In the genomic region with DNA sequence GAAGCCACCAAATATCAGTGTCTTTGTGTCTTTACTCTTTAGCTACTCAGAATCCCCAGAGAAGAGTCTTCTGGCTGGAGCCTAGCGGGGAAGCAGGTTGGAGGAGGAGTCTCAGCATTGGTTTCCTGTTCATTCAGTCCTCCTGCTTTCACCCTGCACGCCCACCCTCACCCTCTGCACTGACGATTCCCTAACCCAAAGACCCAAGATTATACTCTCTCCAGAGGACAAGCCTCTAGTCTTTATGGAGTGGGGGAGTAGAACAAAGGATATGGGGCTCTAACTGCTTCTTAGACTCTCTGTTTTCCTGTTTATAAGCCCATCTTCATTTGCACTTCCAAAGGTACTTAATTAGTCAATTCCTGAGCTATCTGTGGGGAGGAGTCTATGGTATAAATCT, we compare ENCODE assay signal across 16 cellular contexts.
"Had no signal": no experiment of that assay in that cellular context is flagged by ENCODE, and none has a peak within 500 bp of the region (broad histone marks: within the 10 kb centered on the region; RNA-seq: fewer than 3 reads in every experiment).

No MANE protein-coding gene starts in this region.

- H3K4me1 ChIP-seq: heart right ventricle had no signal

- H3K36me3 ChIP-seq: cardiac muscle cell, gastrocnemius medialis, heart right ventricle, ovary had no signal

- H3K9me3 ChIP-seq: gastrocnemius medialis, heart right ventricle, ovary had no signal

- H3K27ac ChIP-seq: cardiac muscle cell, gastrocnemius medialis, heart right ventricle had no signal

- DNase-seq: activated B cell treated with CpG ODN at 0.5 μM for 24 hours; activated CD4-positive, alpha-beta T cell treated with anti-CD3 and anti-CD28 coated beads, Interleukin-2, amount 10 ng/mL, durations not matched to agents 24 days and 14 days; activated naive CD4-positive, alpha-beta T cell treated with Interleukin-2 at 50 U/mL for 16 hours; effector CD4-positive, alpha-beta T cell; gastrocnemius medialis; heart right ventricle; immature natural killer cell; left colon; natural killer cell; ovary; stimulated activated CD4-positive, alpha-beta T cell treated with anti-CD3 and anti-CD28 coated beads, Interleukin-12 subunit alpha, Interleukin-12 subunit beta, amount 100 ng/mL, for 4 hours; stimulated activated naive CD4-positive, alpha-beta T cell treated with Interleukin-2 at 50 U/mL for 16 hours; T-cell; T1000; trophoblast cell had no signal

- H3K27me3 ChIP-seq: gastrocnemius medialis, ovary had no signal

- H3K4me3 ChIP-seq: cardiac muscle cell, gastrocnemius medialis, heart right ventricle, ovary had no signal
